ENCODE assay signal across 28 cellular contexts in the genomic region with DNA sequence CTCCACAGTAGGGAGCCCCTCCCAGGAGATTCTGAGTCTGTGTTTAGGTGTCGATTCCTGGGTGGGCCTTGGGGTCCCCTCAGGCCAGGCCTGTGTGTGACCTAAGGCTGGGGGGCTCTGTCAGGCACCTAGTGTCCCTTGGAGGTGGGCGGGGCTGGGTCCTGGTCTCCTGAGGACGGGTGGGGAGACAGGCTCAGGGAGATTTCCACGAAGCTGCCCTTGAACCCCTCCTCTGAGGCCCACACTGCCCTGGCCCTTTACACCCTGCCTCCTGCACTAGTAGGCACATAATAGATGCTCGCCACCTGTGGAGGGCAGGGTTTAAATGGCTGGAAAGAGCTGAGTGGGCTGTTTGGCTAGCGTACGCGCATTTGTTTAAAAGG. TPM values are rescaled to one million over a fixed set of nuclear protein-coding genes. Genes with fewer than 3 reads are reported as not detected.
"Had no signal": no experiment of that assay in that cellular context is flagged by ENCODE, and none has a peak within 500 bp of the region (broad histone marks: within the 10 kb centered on the region; RNA-seq: fewer than 3 reads in every experiment).

No MANE protein-coding gene starts in this region.

- H3K27ac ChIP-seq: breast epithelium, coronary artery, esophagus muscularis mucosa, gastrocnemius medialis, neutrophil, parathyroid adenoma, sigmoid colon, transverse colon had no signal

- H3K27ac Mint-ChIP-seq: activated CD4-positive, alpha-beta memory T cell treated with anti-CD3 and anti-CD28 coated beads for 36 hours; activated naive CD4-positive, alpha-beta T cell treated with anti-CD3 and anti-CD28 coated beads for 36 hours; activated naive CD8-positive, alpha-beta T cell treated with anti-CD3 and anti-CD28 coated beads, Interleukin-2, amount 10 ng/mL, durations not matched to agents 7 days and 5 days; mesothelial cell of epicardium; natural killer cell treated with Interleukin-12 subunit alpha and Interleukin-12 subunit beta and Interleukin-15 and Interleukin-18, amount 100 ng/mL, for 72 hours; stimulated activated naive B cell treated with anti-CD40 and anti-IgM and Interleukin-4, amounts not matched to agents 10 μg/mL and 1 μg/mL and 100 μg/mL, for 72 hours; T-helper 1 cell treated with Interleukin-12 subunit alpha and Interleukin-12 subunit beta and Interleukin-4 antibody, amounts not matched to agents 30 μg/mL and 1 μg/mL, for 36 hours had no signal

- DNase-seq: activated CD4-positive, alpha-beta memory T cell treated with anti-CD3 and anti-CD28 coated beads for 36 hours; activated CD4-positive, alpha-beta T cell treated with anti-CD3 and anti-CD28 coated beads for 4 hours; activated CD4-positive, CD25-positive, alpha-beta regulatory T cell; activated naive CD4-positive, alpha-beta T cell treated with anti-CD3 and anti-CD28 coated beads for 36 hours; activated naive CD8-positive, alpha-beta T cell treated with anti-CD3 and anti-CD28 coated beads, Interleukin-2, amount 10 ng/mL, durations not matched to agents 7 days and 5 days; activated T-cell treated with anti-CD3 and anti-CD28 coated beads, Interleukin-2, amount 50 U/mL, for 48 hours; amniotic stem cell; gastrocnemius medialis; head of caudate nucleus; mammary epithelial cell; sigmoid colon; stimulated activated CD4-positive, alpha-beta T cell treated with anti-CD3 and anti-CD28 coated beads, Interleukin-2, amount 100 ng/mL, for 48 hours; stimulated activated CD8-positive, alpha-beta memory T cell treated with anti-CD3 and anti-CD28 coated beads, Interleukin-4, amount 100 ng/mL, for 48 hours; stimulated activated naive B cell treated with anti-CD40 and anti-IgM and Interleukin-4, amounts not matched to agents 10 μg/mL and 1 μg/mL and 100 μg/mL, for 72 hours; T1000; transverse colon had no signal

- H3K4me1 ChIP-seq: breast epithelium, esophagus muscularis mucosa, gastrocnemius medialis, parathyroid adenoma, sigmoid colon, transverse colon had no signal

- H3K27me3 ChIP-seq: breast epithelium, gastrocnemius medialis, transverse colon had no signal

- H3K36me3 ChIP-seq: breast epithelium, esophagus muscularis mucosa, gastrocnemius medialis, neutrophil, sigmoid colon, transverse colon had no signal

- H3K4me3 ChIP-seq: breast epithelium, coronary artery, esophagus muscularis mucosa, gastrocnemius medialis, sigmoid colon, smooth muscle cell, transverse colon had no signal

- ATAC-seq: gastrocnemius medialis; left lobe of liver; natural killer cell treated with Interleukin-12 subunit alpha and Interleukin-12 subunit beta and Interleukin-15 and Interleukin-18, amount 100 ng/mL, for 72 hours; stimulated activated naive B cell treated with anti-CD40 and anti-IgM and Interleukin-4, amounts not matched to agents 10 μg/mL and 1 μg/mL and 100 μg/mL, for 72 hours had no signal

- H3K9me3 Mint-ChIP-seq: activated CD4-positive, alpha-beta memory T cell treated with anti-CD3 and anti-CD28 coated beads for 36 hours; activated naive CD4-positive, alpha-beta T cell treated with anti-CD3 and anti-CD28 coated beads for 36 hours; activated naive CD8-positive, alpha-beta T cell treated with anti-CD3 and anti-CD28 coated beads, Interleukin-2, amount 10 ng/mL, durations not matched to agents 7 days and 5 days; mesothelial cell of epicardium; natural killer cell treated with Interleukin-12 subunit alpha and Interleukin-12 subunit beta and Interleukin-15 and Interleukin-18, amount 100 ng/mL, for 72 hours; T-helper 1 cell treated with Interleukin-12 subunit alpha and Interleukin-12 subunit beta and Interleukin-4 antibody, amounts not matched to agents 30 μg/mL and 1 μg/mL, for 36 hours had no signal

- H3K4me3 Mint-ChIP-seq: activated CD4-positive, alpha-beta memory T cell treated with anti-CD3 and anti-CD28 coated beads for 36 hours; activated naive CD4-positive, alpha-beta T cell treated with anti-CD3 and anti-CD28 coated beads for 36 hours; activated naive CD8-positive, alpha-beta T cell treated with anti-CD3 and anti-CD28 coated beads, Interleukin-2, amount 10 ng/mL, durations not matched to agents 7 days and 5 days; mesothelial cell of epicardium; natural killer cell treated with Interleukin-12 subunit alpha and Interleukin-12 subunit beta and Interleukin-15 and Interleukin-18, amount 100 ng/mL, for 72 hours; stimulated activated naive B cell treated with anti-CD40 and anti-IgM and Interleukin-4, amounts not matched to agents 10 μg/mL and 1 μg/mL and 100 μg/mL, for 72 hours; T-helper 1 cell treated with Interleukin-12 subunit alpha and Interleukin-12 subunit beta and Interleukin-4 antibody, amounts not matched to agents 30 μg/mL and 1 μg/mL, for 36 hours had no signal

- H3K36me3 Mint-ChIP-seq: activated CD4-positive, alpha-beta memory T cell treated with anti-CD3 and anti-CD28 coated beads for 36 hours; activated naive CD8-positive, alpha-beta T cell treated with anti-CD3 and anti-CD28 coated beads, Interleukin-2, amount 10 ng/mL, durations not matched to agents 7 days and 5 days; mesothelial cell of epicardium; natural killer cell treated with Interleukin-12 subunit alpha and Interleukin-12 subunit beta and Interleukin-15 and Interleukin-18, amount 100 ng/mL, for 72 hours; stimulated activated naive B cell treated with anti-CD40 and anti-IgM and Interleukin-4, amounts not matched to agents 10 μg/mL and 1 μg/mL and 100 μg/mL, for 72 hours had no signal

- H3K9me3 ChIP-seq: breast epithelium, esophagus muscularis mucosa, gastrocnemius medialis, neutrophil, sigmoid colon, transverse colon had no signal

- H3K4me1 Mint-ChIP-seq: activated naive CD8-positive, alpha-beta T cell treated with anti-CD3 and anti-CD28 coated beads, Interleukin-2, amount 10 ng/mL, durations not matched to agents 7 days and 5 days; stimulated activated naive B cell treated with anti-CD40 and anti-IgM and Interleukin-4, amounts not matched to agents 10 μg/mL and 1 μg/mL and 100 μg/mL, for 72 hours had no signal

- H3K9ac ChIP-seq: parathyroid adenoma had no signal

- H2AFZ ChIP-seq: parathyroid adenoma had no signal

- H3K4me2 ChIP-seq: smooth muscle cell had no signal

RNA-seq across cellular contexts. Expression of a gene that starts 32.9 kb away (rescaled TPM):
- total RNA-seq: activated CD4-positive, alpha-beta memory T cell treated with anti-CD3 and anti-CD28 coated beads for 36 hours; activated naive CD4-positive, alpha-beta T cell treated with anti-CD3 and anti-CD28 coated beads for 36 hours; activated naive CD8-positive, alpha-beta T cell treated with anti-CD3 and anti-CD28 coated beads, Interleukin-2, amount 10 ng/mL, durations not matched to agents 7 days and 5 days; natural killer cell treated with Interleukin-12 subunit alpha and Interleukin-12 subunit beta and Interleukin-15 and Interleukin-18, amount 100 ng/mL, for 72 hours; smooth muscle cell had no signal
- polyA plus RNA-seq: smooth muscle cell had no signal

RNA-seq across cellular contexts. Expression of a gene that starts 44.7 kb away (rescaled TPM):
- total RNA-seq: activated CD4-positive, alpha-beta memory T cell treated with anti-CD3 and anti-CD28 coated beads for 36 hours; activated naive CD4-positive, alpha-beta T cell treated with anti-CD3 and anti-CD28 coated beads for 36 hours; activated naive CD8-positive, alpha-beta T cell treated with anti-CD3 and anti-CD28 coated beads, Interleukin-2, amount 10 ng/mL, durations not matched to agents 7 days and 5 days; breast epithelium; esophagus muscularis mucosa; gastrocnemius medialis; left lobe of liver; mammary epithelial cell; natural killer cell treated with Interleukin-12 subunit alpha and Interleukin-12 subunit beta and Interleukin-15 and Interleukin-18, amount 100 ng/mL, for 72 hours; sigmoid colon; temporal lobe; transverse colon had no signal
- polyA plus RNA-seq: keratinocyte, mammary epithelial cell, sigmoid colon had no signal
